Comparison of ENCODE assay signal across 18 cellular contexts in the genomic region with DNA sequence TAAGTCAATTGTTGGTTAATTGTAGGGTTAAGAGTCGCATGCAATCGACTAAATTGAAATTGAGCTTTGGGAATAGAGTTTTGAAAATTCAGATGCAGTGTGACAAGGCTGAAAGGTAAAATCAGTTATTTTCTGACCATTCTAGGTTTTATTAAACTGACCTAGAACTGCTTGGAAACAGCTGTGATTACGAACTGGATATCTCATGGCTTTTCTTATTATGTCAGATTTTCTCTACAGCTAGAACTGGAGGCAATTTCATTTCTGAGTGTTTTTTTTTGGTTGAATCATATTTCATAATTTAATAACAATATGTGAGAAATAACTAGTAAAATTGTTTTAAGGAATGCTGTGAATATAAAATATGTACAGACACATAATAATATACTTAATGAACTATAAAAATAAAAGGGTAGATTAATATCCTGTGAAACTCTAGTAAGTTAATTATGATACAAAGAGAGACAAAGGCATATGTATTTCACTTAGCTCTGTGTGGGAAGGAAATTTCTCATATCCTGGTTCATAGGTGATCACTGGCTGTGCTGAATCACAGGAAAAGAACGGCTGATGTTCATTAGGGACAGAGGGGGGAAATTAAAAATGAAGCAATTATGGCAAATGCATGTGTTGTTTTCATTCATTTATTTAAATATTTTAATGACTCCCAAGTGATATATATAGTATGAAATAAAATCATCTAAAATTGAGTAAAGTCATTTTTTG.
DNase-seq lines count a peak whose midpoint lies in the region.
"Had no signal": no experiment of that assay in that cellular context is flagged by ENCODE, and none has a peak within 500 bp of the region (broad histone marks: within the 10 kb centered on the region; RNA-seq: fewer than 3 reads in every experiment).

No MANE protein-coding gene starts in this region.

- no peaks in the 10 kb centered on the region for H3K4me1 Mint-ChIP-seq in activated naive CD4-positive, alpha-beta T cell treated with anti-CD3 and anti-CD28 coated beads, Interleukin-2, amount 10 ng/mL, durations not matched to agents 7 days and 5 days
- H3K4me1 Mint-ChIP-seq: B cell had no signal

- CTCF ChIA-PET in activated naive CD4-positive, alpha-beta T cell treated with anti-CD3 and anti-CD28 coated beads, Interleukin-2, amount 10 ng/mL, durations not matched to agents 7 days and 5 days (lab: Charles Lee), result no interaction called here

- no peaks in the 10 kb centered on the region for H3K27me3 Mint-ChIP-seq in activated naive CD4-positive, alpha-beta T cell treated with anti-CD3 and anti-CD28 coated beads, Interleukin-2, amount 10 ng/mL, durations not matched to agents 7 days and 5 days
- H3K27me3 Mint-ChIP-seq: B cell had no signal

- H3K9me3 Mint-ChIP-seq in activated naive CD4-positive, alpha-beta T cell treated with anti-CD3 and anti-CD28 coated beads, Interleukin-2, amount 10 ng/mL, durations not matched to agents 7 days and 5 days, result peaks cover 2% of the 10 kb centered on the region
- H3K9me3 Mint-ChIP-seq: CD8-positive, alpha-beta T cell; GM23338 had no signal

- no peak overlapping the region for H3K4me3 Mint-ChIP-seq in activated naive CD4-positive, alpha-beta T cell treated with anti-CD3 and anti-CD28 coated beads, Interleukin-2, amount 10 ng/mL, durations not matched to agents 7 days and 5 days
- H3K4me3 Mint-ChIP-seq: B cell; CD8-positive, alpha-beta T cell; GM23338; HFFc6 had no signal

- no peaks in the 10 kb centered on the region for H3K36me3 Mint-ChIP-seq in activated naive CD4-positive, alpha-beta T cell treated with anti-CD3 and anti-CD28 coated beads, Interleukin-2, amount 10 ng/mL, durations not matched to agents 7 days and 5 days
- H3K36me3 Mint-ChIP-seq: CD8-positive, alpha-beta T cell had no signal

- H3K27ac Mint-ChIP-seq in activated naive CD4-positive, alpha-beta T cell treated with anti-CD3 and anti-CD28 coated beads, Interleukin-2, amount 10 ng/mL, durations not matched to agents 7 days and 5 days, result no peak overlapping the region
- H3K27ac Mint-ChIP-seq: B cell; CD8-positive, alpha-beta T cell; GM23338; HFFc6 had no signal

- DNase-seq in ELR (ENCODE audit: low read depth) (peak; percentile 45), HT1080 (ENCODE audit: low read depth) (peak; percentile 50), dermis blood vessel endothelial cell (peak; percentile 89), lung microvascular endothelial cell (ENCODE audit: low read depth in 2 of 2) (peak; percentile 87 to 89), COLO668 (lab: John Stamatoyannopoulos, UW; ENCODE audit: unreplicated experiment) (no peak), hippocampal formation (lab: John Stamatoyannopoulos, UW) (no peak)
- no peak for DNase-seq in activated naive CD4-positive, alpha-beta T cell (lab: John Stamatoyannopoulos, UW)
- no peak for DNase-seq in activated naive CD4-positive, alpha-beta T cell treated with anti-CD3 and anti-CD28 coated beads, Interleukin-2, amount 10 ng/mL, durations not matched to agents 7 days and 5 days
- DNase-seq: 8988T; CD8-positive, alpha-beta T cell; COR-L47; DMS 273 treated with DMSO at 0.1 percent for 48 hours; DMS53; DND-41; EL; HFFc6 had no signal

Comparison
In these comparisons a context has a peak if more than half of its experiments do, and no peak if none do; other contexts are left out.
1. DNase-seq: peak in ELR (single experiment), HT1080 (single experiment), dermis blood vessel endothelial cell (single experiment) and lung microvascular endothelial cell (2 of 2); none in activated naive CD4-positive, alpha-beta T cell (0 of 4), COLO668 (single experiment), hippocampal formation (0 of 2) and activated naive CD4-positive, alpha-beta T cell treated with anti-CD3 and anti-CD28 coated beads, Interleukin-2, amount 10 ng/mL, durations not matched to agents 7 days and 5 days (single experiment).